Comparison of ENCODE assay signal across 12 cellular contexts in genomic region chr20:62776035-62776691, GRCh38. TPM values are rescaled to one million over a fixed set of nuclear protein-coding genes. Genes with fewer than 3 reads are reported as not detected.
DNase-seq lines count a peak whose midpoint lies in the region; ATAC-seq and TF ChIP-seq lines count a peak whose summit lies in the region.
"Had no signal": no experiment of that assay in that cellular context is flagged by ENCODE, and none has a peak within 500 bp of the region (broad histone marks: within the 10 kb centered on the region; RNA-seq: fewer than 3 reads in every experiment).

No MANE protein-coding gene starts in this region.

- peak overlapping the region; percentile 63 for H3K4me3 ChIP-seq in OCI-LY7 (ENCODE audit: low read depth, low read length, poor library complexity, severe bottlenecking)
- H3K4me3 ChIP-seq in effector memory CD4-positive, alpha-beta T cell (ENCODE audit: insufficient read depth, low read depth, low read length, poor library complexity, severe bottlenecking), result peak overlapping the region; percentile 39
- H3K4me3 ChIP-seq: A549, vagina had no signal

- no peaks in the 10 kb centered on the region for H3K79me2 ChIP-seq in OCI-LY7 (ENCODE audit: insufficient read depth, low read depth, low read length)

- H3K4me2 ChIP-seq in OCI-LY7 (ENCODE audit: low read length), result peak overlapping the region; percentile 85

- no peak for DNase-seq in activated CD4-positive, alpha-beta T cell treated with anti-CD3 and anti-CD28 coated beads for 36 hours
- no peak for DNase-seq in activated CD4-positive, alpha-beta T cell treated with anti-CD3 and anti-CD28 coated beads for 1 hour
- no peak for DNase-seq in OCI-LY7 (ENCODE audit: low spot score)
- no peak for DNase-seq in effector memory CD4-positive, alpha-beta T cell
- peak; percentile 16 for DNase-seq in retina
- no peak for DNase-seq in NCI-H510A treated with DMSO at 0.1 percent for 48 hours (lab: John Stamatoyannopoulos, UW)
- DNase-seq in mesothelial cell of epicardium (ENCODE audit: low spot score in 2 of 2, unreplicated experiment in 2 of 2), result no peak
- DNase-seq: left cardiac atrium, posterior cingulate gyrus had no signal

- POLR2A ChIA-PET in activated CD4-positive, alpha-beta T cell treated with anti-CD3 and anti-CD28 coated beads for 36 hours (lab: Charles Lee), result no interaction called here
- POLR2A ChIA-PET in OCI-LY7 (lab: Charles Lee), result no interaction called here

- H3K9me2 ChIP-seq in OCI-LY7 (ENCODE audit: insufficient read depth, low read length), result no peaks in the 10 kb centered on the region

- peaks cover 40% of the 10 kb centered on the region for H3K4me1 ChIP-seq in OCI-LY7 (ENCODE audit: insufficient read depth, low read length, poor library complexity, severe bottlenecking)
- H3K4me1 ChIP-seq in effector memory CD4-positive, alpha-beta T cell (ENCODE audit: control insufficient read depth, insufficient read depth, low read length, poor library complexity, severe bottlenecking), result peaks cover 37% of the 10 kb centered on the region
- H3K4me1 ChIP-seq: A549, vagina had no signal

- H3K4me3 Mint-ChIP-seq in activated CD4-positive, alpha-beta T cell treated with anti-CD3 and anti-CD28 coated beads for 36 hours, result peak overlapping the region; percentile 48
- no peak overlapping the region for H3K4me3 Mint-ChIP-seq in mesothelial cell of epicardium

- peak overlapping the region; percentile 44; the same call in 1 of the 2 replicates for H2AFZ ChIP-seq in OCI-LY7 (ENCODE audit: low read length)

- no peaks in the 10 kb centered on the region for H3K9me3 Mint-ChIP-seq in activated CD4-positive, alpha-beta T cell treated with anti-CD3 and anti-CD28 coated beads for 36 hours (ENCODE audit: low read depth)
- H3K9me3 Mint-ChIP-seq in mesothelial cell of epicardium, result no peaks in the 10 kb centered on the region

- H3K36me3 Mint-ChIP-seq in activated CD4-positive, alpha-beta T cell treated with anti-CD3 and anti-CD28 coated beads for 36 hours (ENCODE audit: low read depth), result no peaks in the 10 kb centered on the region
- no peaks in the 10 kb centered on the region for H3K36me3 Mint-ChIP-seq in mesothelial cell of epicardium

- H3K9me3 ChIP-seq in OCI-LY7 (ENCODE audit: low read length), result no peaks in the 10 kb centered on the region
- no peaks in the 10 kb centered on the region for H3K9me3 ChIP-seq in effector memory CD4-positive, alpha-beta T cell (ENCODE audit: control insufficient read depth, low read length)
- H3K9me3 ChIP-seq: A549, vagina had no signal

- no peak for ATAC-seq in activated CD4-positive, alpha-beta T cell treated with anti-CD3 and anti-CD28 coated beads for 36 hours
- no peak for ATAC-seq in GM18520 (IDR thresholded peaks at IDR 0.05; ENCODE audit: unreplicated experiment)

- peaks cover 52% of the 10 kb centered on the region for H3K4me1 Mint-ChIP-seq in activated CD4-positive, alpha-beta T cell treated with anti-CD3 and anti-CD28 coated beads for 36 hours
- H3K4me1 Mint-ChIP-seq in mesothelial cell of epicardium, result peaks cover 31% of the 10 kb centered on the region

- H3K27me3 ChIP-seq in effector memory CD4-positive, alpha-beta T cell (replicated peaks; ENCODE audit: control insufficient read depth, insufficient read depth, low read length, poor library complexity, severe bottlenecking), result no peaks in the 10 kb centered on the region
- H3K27me3 ChIP-seq: vagina had no signal

- no peak for TF ChIP-seq CTCF in OCI-LY7 (conservative IDR thresholded peaks at IDR 0.05; ENCODE audit: low read length)
- TF ChIP-seq CTCF in mesothelial cell of epicardium (IDR thresholded peaks at IDR 0.05; ENCODE audit: unreplicated experiment), result no peak

- no TSS peak for BruUV-seq in OCI-LY7 (replicated peaks; lab: Mats Ljungman, UMichigan)

- intact Hi-C loops in activated CD4-positive, alpha-beta T cell treated with anti-CD3 and anti-CD28 coated beads for 36 hours (cut with DNase I, micrococcal nuclease), result loop anchor here (1.0 to 5.0 kb wide), 3 partner anchors 18 to 34 kb away; no protein-coding TSS in a partner anchor
- intact Hi-C loops in OCI-LY7 (cut with micrococcal nuclease; ENCODE audit: unreplicated experiment), result no loop called here

- peak overlapping the region; percentile 93 for H3K27ac Mint-ChIP-seq in activated CD4-positive, alpha-beta T cell treated with anti-CD3 and anti-CD28 coated beads for 36 hours
- no peak overlapping the region for H3K27ac Mint-ChIP-seq in mesothelial cell of epicardium

- no peaks in the 10 kb centered on the region for H3K27me3 Mint-ChIP-seq in activated CD4-positive, alpha-beta T cell treated with anti-CD3 and anti-CD28 coated beads for 36 hours
- no peaks in the 10 kb centered on the region for H3K27me3 Mint-ChIP-seq in mesothelial cell of epicardium (ENCODE audit: low read depth)

- peak overlapping the region; percentile 67 for H3K27ac ChIP-seq in OCI-LY7 (ENCODE audit: low read depth, low read length, poor library complexity, severe bottlenecking)
- peak overlapping the region; percentile 56 for H3K27ac ChIP-seq in effector memory CD4-positive, alpha-beta T cell (ENCODE audit: insufficient read depth, low read length, poor library complexity, severe bottlenecking)
- H3K27ac ChIP-seq: vagina had no signal

- no peaks in the 10 kb centered on the region for H3K36me3 ChIP-seq in OCI-LY7 (ENCODE audit: insufficient read depth, low read length)
- no peaks in the 10 kb centered on the region for H3K36me3 ChIP-seq in effector memory CD4-positive, alpha-beta T cell (ENCODE audit: control insufficient read depth, insufficient read depth, low read length)
- H3K36me3 ChIP-seq: vagina had no signal

- CTCF ChIA-PET in activated CD4-positive, alpha-beta T cell treated with anti-CD3 and anti-CD28 coated beads for 36 hours (lab: Charles Lee), result interaction anchor here (0.7 kb wide), 1 partner anchor 18 kb away, joined by 3 read pairs; no protein-coding TSS in a partner anchor
- CTCF ChIA-PET in OCI-LY7 (lab: Charles Lee; ENCODE audit: unreplicated experiment), result no interaction called here

- H4K20me1 ChIP-seq in OCI-LY7 (ENCODE audit: insufficient read depth, low read length), result no peaks in the 10 kb centered on the region

RNA-seq across cellular contexts. Expression of gene MRGBP, which starts 20.1 kb away (rescaled TPM):
- 10 to 100 TPM; 14.5 to 15.0 TPM for total RNA-seq in activated CD4-positive, alpha-beta T cell treated with anti-CD3 and anti-CD28 coated beads for 36 hours
- total RNA-seq in OCI-LY7 (2014; rRNA removed; shearing (Covaris generic)), result 22.2 and 25.1 TPM in 2 replicates
- total RNA-seq in OCI-LY7 (2022) (19.9 and 22.6 TPM in 2 replicates), mesothelial cell of epicardium (18.4 to 20.8 TPM (median 20.4 TPM) in 3 replicates)

RNA-seq across cellular contexts. Expression of gene OGFR, which starts 28.5 kb away (rescaled TPM):
- 10 to 100 TPM; 43.8 to 44.7 TPM for total RNA-seq in activated CD4-positive, alpha-beta T cell treated with anti-CD3 and anti-CD28 coated beads for 36 hours
- 64.8 and 75.6 TPM in 2 replicates for total RNA-seq in OCI-LY7 (2014; rRNA removed; shearing (Covaris generic))
- total RNA-seq in OCI-LY7 (2022), result 66.2 and 69.9 TPM in 2 replicates
- total RNA-seq in mesothelial cell of epicardium, result 56.2 to 58.4 TPM (median 56.5 TPM) in 3 replicates

RNA-seq across cellular contexts. Expression of gene COL9A3, which starts 40.7 kb away (rescaled TPM):
- total RNA-seq in activated CD4-positive, alpha-beta T cell treated with anti-CD3 and anti-CD28 coated beads for 36 hours, result not detected
- total RNA-seq in OCI-LY7 (2014; rRNA removed; shearing (Covaris generic)), result 1.0 and 1.7 TPM in 2 replicates
- total RNA-seq in OCI-LY7 (2022), result 5.2 and 6.1 TPM in 2 replicates
- 573 to 576 TPM (median 576 TPM) in 3 replicates for total RNA-seq in mesothelial cell of epicardium

Comparison
In these comparisons a context has a peak if more than half of its experiments do, and no peak if none do; other contexts are left out.
1. RNA of gene COL9A3, which starts 40.7 kb away (total RNA-seq): 573 to 576 TPM in mesothelial cell of epicardium; 1.0 to 6.1 TPM in OCI-LY7 and not detected in activated CD4-positive, alpha-beta T cell treated with anti-CD3 and anti-CD28 coated beads for 36 hours; every median in the first group is over 10 times any median in the second.